ENCODE assay signal across 29 cellular contexts in genomic region chr16:59013930-59014329, GRCh38.
"Had no signal": no experiment of that assay in that cellular context is flagged by ENCODE, and none has a peak within 500 bp of the region (broad histone marks: within the 10 kb centered on the region; RNA-seq: fewer than 3 reads in every experiment).

No MANE protein-coding gene starts in this region.

- FAIRE-seq: islet of Langerhans, kidney, pancreas had no signal

- H3K36me3 ChIP-seq: left lung, lower lobe of right lung, pancreas, prostate gland, stomach, thyroid gland, transverse colon, upper lobe of left lung, vagina had no signal

- H3K9me3 ChIP-seq: lower lobe of right lung, pancreas, prostate gland, testis, thyroid gland, upper lobe of left lung, vagina had no signal

- H3K27ac ChIP-seq: left lung, lower lobe of right lung, pancreas, prostate gland, skin epidermis, stomach, testis, thyroid gland, transverse colon, upper lobe of left lung, vagina had no signal

- H3K4me3 ChIP-seq: left lung, lower lobe of right lung, pancreas, prostate gland, skin epidermis, stomach, testis, thyroid gland, transverse colon, upper lobe of left lung, vagina had no signal

- ATAC-seq: left colon; left lung; lower lobe of right lung; naive thymus-derived CD8-positive, alpha-beta T cell; pancreas; right cardiac atrium; sciatic nerve; stimulated activated naive B cell treated with anti-CD40 and anti-IgM and Interleukin-4, amounts not matched to agents 10 μg/mL and 1 μg/mL and 100 μg/mL, for 72 hours; stimulated activated naive CD8-positive, alpha-beta T cell treated with anti-CD3 and anti-CD28 coated beads, Interleukin-15, Interleukin-2, amounts not matched to agents 100 U/mL and 50 U/mL, for 24 hours had no signal

- H3K4me1 ChIP-seq: left lung, lower lobe of right lung, pancreas, prostate gland, stomach, testis, thyroid gland, transverse colon, upper lobe of left lung, vagina had no signal

- DNase-seq: immature natural killer cell; kidney; left colon; left lung; lower lobe of right lung; mammary epithelial cell; mesenchymal stem cell; naive thymus-derived CD8-positive, alpha-beta T cell; nucleus accumbens; pancreas; posterior cingulate gyrus; retina; right cardiac atrium; stimulated activated CD4-positive, alpha-beta T cell treated with anti-CD3 and anti-CD28 coated beads, Interleukin-12 subunit alpha, Interleukin-12 subunit beta, amount 100 ng/mL, for 4 hours; stimulated activated CD4-positive, alpha-beta T cell treated with anti-CD3 and anti-CD28 coated beads, Interleukin-15, amount 100 ng/mL, for 24 hours; stimulated activated CD4-positive, alpha-beta T cell treated with anti-CD3 and anti-CD28 coated beads, Interleukin-2, amount 100 ng/mL, for 24 hours; stimulated activated CD4-positive, alpha-beta T cell treated with anti-CD3 and anti-CD28 coated beads, Interleukin-4, amount 100 ng/mL, for 1 hour; stimulated activated naive B cell treated with anti-CD40 and anti-IgM and Interleukin-4, amounts not matched to agents 10 μg/mL and 1 μg/mL and 100 μg/mL, for 72 hours; stimulated activated naive CD8-positive, alpha-beta T cell treated with anti-CD3 and anti-CD28 coated beads, Interleukin-15, Interleukin-2, amounts not matched to agents 100 U/mL and 50 U/mL, for 24 hours; stomach; testis; thyroid gland; transverse colon; upper lobe of left lung had no signal

- H3K27me3 ChIP-seq: left lung, pancreas, stomach, testis, thyroid gland, transverse colon, upper lobe of left lung, vagina had no signal
